ENCODE assay signal across 1 cellular context in genomic region chr15:77027697-77028450, GRCh38.
TF ChIP-seq lines count a peak whose summit lies in the region.

No MANE protein-coding gene starts in this region.

TF ChIP-seq in WTC11, 78 proteins besides CTCF, POLR2A, EP300 and RAD21 (continued from another document):
- no peak for TF ChIP-seq ATF6 (CRISPR knock-in tag; IDR thresholded peaks at IDR 0.05)
- no peak for TF ChIP-seq ZNF281 (CRISPR knock-in tag; IDR thresholded peaks at IDR 0.05)
- 0 out of 2 replicates have a peak, but pooled peaks have one; percentile 43 for TF ChIP-seq SP1 (CRISPR knock-in tag; conservative IDR thresholded peaks at IDR 0.05)
- no peak for TF ChIP-seq ELF4 (CRISPR knock-in tag; IDR thresholded peaks at IDR 0.05; ENCODE audit: low read depth)
- TF ChIP-seq, protein P1, sequence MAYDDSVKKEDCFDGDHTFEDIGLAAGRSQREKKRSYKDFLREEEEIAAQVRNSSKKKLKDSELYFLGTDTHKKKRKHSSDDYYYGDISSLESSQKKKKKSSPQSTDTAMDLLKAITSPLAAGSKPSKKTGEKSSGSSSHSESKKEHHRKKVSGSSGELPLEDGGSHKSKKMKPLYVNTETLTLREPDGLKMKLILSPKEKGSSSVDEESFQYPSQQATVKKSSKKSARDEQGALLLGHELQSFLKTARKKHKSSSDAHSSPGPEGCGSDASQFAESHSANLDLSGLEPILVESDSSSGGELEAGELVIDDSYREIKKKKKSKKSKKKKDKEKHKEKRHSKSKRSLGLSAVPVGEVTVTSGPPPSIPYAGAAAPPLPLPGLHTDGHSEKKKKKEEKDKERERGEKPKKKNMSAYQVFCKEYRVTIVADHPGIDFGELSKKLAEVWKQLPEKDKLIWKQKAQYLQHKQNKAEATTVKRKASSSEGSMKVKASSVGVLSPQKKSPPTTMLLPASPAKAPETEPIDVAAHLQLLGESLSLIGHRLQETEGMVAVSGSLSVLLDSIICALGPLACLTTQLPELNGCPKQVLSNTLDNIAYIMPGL (CRISPR knock-in tag; IDR thresholded peaks at IDR 0.05) = no peak
- TF ChIP-seq KAT7 (CRISPR knock-in tag; IDR thresholded peaks at IDR 0.05; ENCODE audit: borderline replicate concordance) = no peak
- TF ChIP-seq AR (CRISPR knock-in tag; IDR thresholded peaks at IDR 0.05) = no peak
- no peak for TF ChIP-seq NR2C2 (CRISPR knock-in tag; IDR thresholded peaks at IDR 0.05)
- TF ChIP-seq JAZF1 (CRISPR knock-in tag; IDR thresholded peaks at IDR 0.05) = no peak
